ENCODE assay signal across 1 cellular context in genomic region chr14:37595809-37596595, GRCh38.
A peak's percentile ranks its signal among the peaks of the same experiment; 100 is the strongest.
TF ChIP-seq lines count a peak whose summit lies in the region.

No MANE protein-coding gene starts in this region.

TF ChIP-seq in HepG2, 621 proteins besides CTCF, POLR2A, EP300 and RAD21 (continued from another document and continues in another):
- TF ChIP-seq, protein P1, sequence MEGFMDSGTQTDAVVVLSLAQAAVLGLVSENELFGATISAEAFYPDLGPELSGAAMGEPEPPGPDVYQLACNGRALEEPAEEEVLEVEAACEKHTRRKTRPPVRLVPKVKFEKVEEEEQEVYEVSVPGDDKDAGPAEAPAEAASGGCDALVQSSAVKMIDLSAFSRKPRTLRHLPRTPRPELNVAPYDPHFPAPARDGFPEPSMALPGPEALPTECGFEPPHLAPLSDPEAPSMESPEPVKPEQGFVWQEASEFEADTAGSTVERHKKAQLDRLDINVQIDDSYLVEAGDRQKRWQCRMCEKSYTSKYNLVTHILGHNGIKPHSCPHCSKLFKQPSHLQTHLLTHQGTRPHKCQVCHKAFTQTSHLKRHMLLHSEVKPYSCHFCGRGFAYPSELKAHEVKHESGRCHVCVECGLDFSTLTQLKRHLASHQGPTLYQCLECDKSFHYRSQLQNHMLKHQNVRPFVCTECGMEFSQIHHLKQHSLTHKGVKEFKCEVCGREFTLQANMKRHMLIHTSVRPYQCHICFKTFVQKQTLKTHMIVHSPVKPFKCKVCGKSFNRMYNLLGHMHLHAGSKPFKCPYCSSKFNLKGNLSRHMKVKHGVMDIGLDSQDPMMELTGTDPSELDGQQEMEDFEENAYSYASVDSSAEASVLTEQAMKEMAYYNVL (CRISPR knock-in tag; IDR thresholded peaks at IDR 0.05; ENCODE audit: borderline replicate concordance) = no peak; the same call in 1 of the 2 replicates
- TF ChIP-seq MEF2D (CRISPR knock-in tag; IDR thresholded peaks at IDR 0.05) (peak; percentile 84; the same call in 1 of the 2 replicates), TGIF2 (CRISPR knock-in tag; IDR thresholded peaks at IDR 0.05) (peak; percentile 87; the same call in 1 of the 2 replicates), RFX5 (IDR thresholded peaks at IDR 0.05; ENCODE audit: low read depth, low read length) (peak; percentile 97), BRD4 (CRISPR knock-in tag; IDR thresholded peaks at IDR 0.05) (peak; percentile 92), ASH2L (IDR thresholded peaks at IDR 0.05; ENCODE audit: insufficient read length, low read depth, low read length) (peak; percentile 99), U2AF1 (optimal IDR thresholded peaks at IDR 0.05; ENCODE audit: low read depth, low read length) (peak; percentile 75), ZNF180 (CRISPR knock-in tag; IDR thresholded peaks at IDR 0.05; ENCODE audit: borderline replicate concordance, low read depth) (peak; percentile 94; the same call in 1 of the 2 replicates), HNF1B (CRISPR knock-in tag; IDR thresholded peaks at IDR 0.05) (peak; percentile 69; the same call in 1 of the 2 replicates), ZNF430 (CRISPR knock-in tag; IDR thresholded peaks at IDR 0.05) (peak; percentile 11; the same call in 1 of the 2 replicates), ZNF83 (CRISPR knock-in tag; IDR thresholded peaks at IDR 0.05; ENCODE audit: borderline replicate concordance) (peak; percentile 33; the same call in 1 of the 2 replicates), ZNF772 (CRISPR knock-in tag; IDR thresholded peaks at IDR 0.05) (peak; percentile 97), AGO1 (IDR thresholded peaks at IDR 0.05; ENCODE audit: low read depth, low read length, poor library complexity, severe bottlenecking) (peak; percentile 54), GABPB1 (CRISPR knock-in tag; IDR thresholded peaks at IDR 0.05) (peak; percentile 76), CREM (IDR thresholded peaks at IDR 0.05) (peak; percentile 10; the same call in 1 of the 2 replicates), CREM (CRISPR knock-in tag; IDR thresholded peaks at IDR 0.05) (no peak), ZNF605 (CRISPR knock-in tag; IDR thresholded peaks at IDR 0.05) (peak; percentile 90), CBX1 (IDR thresholded peaks at IDR 0.05; ENCODE audit: low read depth) (peak; percentile 67), ZNF562 (CRISPR knock-in tag; IDR thresholded peaks at IDR 0.05; ENCODE audit: borderline replicate concordance) (no peak), ZFY (CRISPR knock-in tag; IDR thresholded peaks at IDR 0.05) (peak; percentile 88), MAZ (IDR thresholded peaks at IDR 0.05; ENCODE audit: borderline replicate concordance, low read depth, low read length) (peak; percentile 78; the same call in 1 of the 2 replicates), MAZ (CRISPR knock-in tag; IDR thresholded peaks at IDR 0.05; ENCODE audit: low read depth) (peak; percentile 96), ZXDC (CRISPR knock-in tag; IDR thresholded peaks at IDR 0.05) (peak; percentile 67; the same call in 1 of the 2 replicates), LCORL (IDR thresholded peaks at IDR 0.05) (0 out of 2 replicates have a peak, but pooled peaks have one; percentile 40), LCORL (CRISPR knock-in tag; IDR thresholded peaks at IDR 0.05) (peak; percentile 89; the same call in 1 of the 2 replicates), JUND (CRISPR knock-in tag; IDR thresholded peaks at IDR 0.05) (0 out of 2 replicates have a peak, but pooled peaks have one; percentile 34), ZKSCAN5 (CRISPR knock-in tag; IDR thresholded peaks at IDR 0.05) (no peak; the same call in 1 of the 2 replicates), CCDC6 (CRISPR knock-in tag; IDR thresholded peaks at IDR 0.05) (peak; percentile 93; the same call in 1 of the 2 replicates), TMF1 (CRISPR knock-in tag; IDR thresholded peaks at IDR 0.05; ENCODE audit: low read depth) (no peak; the same call in 1 of the 2 replicates), ZNF510 (CRISPR knock-in tag; IDR thresholded peaks at IDR 0.05; ENCODE audit: low read depth) (peak; percentile 95), THAP9 (CRISPR knock-in tag; IDR thresholded peaks at IDR 0.05; ENCODE audit: borderline replicate concordance) (peak; percentile 95), ATF4 (CRISPR knock-in tag; IDR thresholded peaks at IDR 0.05) (no peak), NBN (conservative IDR thresholded peaks at IDR 0.05) (no peak), ZNF124 (CRISPR knock-in tag; IDR thresholded peaks at IDR 0.05) (peak; percentile 95), MIER3 (CRISPR knock-in tag; IDR thresholded peaks at IDR 0.05; ENCODE audit: borderline replicate concordance) (peak; percentile 75; the same call in 1 of the 2 replicates), IRF1 (CRISPR knock-in tag; IDR thresholded peaks at IDR 0.05; ENCODE audit: low read depth) (peak; percentile 91; the same call in 1 of the 2 replicates), ZNF256 (CRISPR knock-in tag; conservative IDR thresholded peaks at IDR 0.05) (peak; percentile 93), ATF1 (CRISPR knock-in tag; IDR thresholded peaks at IDR 0.05) (no peak), ZFP1 (CRISPR knock-in tag; IDR thresholded peaks at IDR 0.05) (peak; percentile 48; the same call in 1 of the 2 replicates), PTBP1 (IDR thresholded peaks at IDR 0.05; ENCODE audit: low read depth, low read length, poor library complexity, severe bottlenecking) (no peak), ZNF160 (CRISPR knock-in tag; IDR thresholded peaks at IDR 0.05) (peak; percentile 85)
- TF ChIP-seq, protein P2, sequence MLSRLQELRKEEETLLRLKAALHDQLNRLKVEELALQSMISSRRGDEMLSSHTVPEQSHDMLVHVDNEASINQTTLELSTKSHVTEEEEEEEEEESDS (CRISPR knock-in tag; IDR thresholded peaks at IDR 0.05; ENCODE audit: borderline replicate concordance) = peak; percentile 94; the same call in 1 of the 2 replicates
- TF ChIP-seq, protein P3, sequence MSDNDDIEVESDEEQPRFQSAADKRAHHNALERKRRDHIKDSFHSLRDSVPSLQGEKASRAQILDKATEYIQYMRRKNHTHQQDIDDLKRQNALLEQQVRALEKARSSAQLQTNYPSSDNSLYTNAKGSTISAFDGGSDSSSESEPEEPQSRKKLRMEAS (IDR thresholded peaks at IDR 0.05) = no peak
- TF ChIP-seq, protein P4, sequence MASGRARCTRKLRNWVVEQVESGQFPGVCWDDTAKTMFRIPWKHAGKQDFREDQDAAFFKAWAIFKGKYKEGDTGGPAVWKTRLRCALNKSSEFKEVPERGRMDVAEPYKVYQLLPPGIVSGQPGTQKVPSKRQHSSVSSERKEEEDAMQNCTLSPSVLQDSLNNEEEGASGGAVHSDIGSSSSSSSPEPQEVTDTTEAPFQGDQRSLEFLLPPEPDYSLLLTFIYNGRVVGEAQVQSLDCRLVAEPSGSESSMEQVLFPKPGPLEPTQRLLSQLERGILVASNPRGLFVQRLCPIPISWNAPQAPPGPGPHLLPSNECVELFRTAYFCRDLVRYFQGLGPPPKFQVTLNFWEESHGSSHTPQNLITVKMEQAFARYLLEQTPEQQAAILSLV (CRISPR knock-in tag; IDR thresholded peaks at IDR 0.05; ENCODE audit: borderline replicate concordance) = peak; percentile 81; the same call in 1 of the 2 replicates
- TF ChIP-seq, protein P5, sequence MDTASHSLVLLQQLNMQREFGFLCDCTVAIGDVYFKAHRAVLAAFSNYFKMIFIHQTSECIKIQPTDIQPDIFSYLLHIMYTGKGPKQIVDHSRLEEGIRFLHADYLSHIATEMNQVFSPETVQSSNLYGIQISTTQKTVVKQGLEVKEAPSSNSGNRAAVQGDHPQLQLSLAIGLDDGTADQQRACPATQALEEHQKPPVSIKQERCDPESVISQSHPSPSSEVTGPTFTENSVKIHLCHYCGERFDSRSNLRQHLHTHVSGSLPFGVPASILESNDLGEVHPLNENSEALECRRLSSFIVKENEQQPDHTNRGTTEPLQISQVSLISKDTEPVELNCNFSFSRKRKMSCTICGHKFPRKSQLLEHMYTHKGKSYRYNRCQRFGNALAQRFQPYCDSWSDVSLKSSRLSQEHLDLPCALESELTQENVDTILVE (CRISPR knock-in tag; IDR thresholded peaks at IDR 0.05) = peak; percentile 55; the same call in 1 of the 2 replicates
- TF ChIP-seq, protein P6, sequence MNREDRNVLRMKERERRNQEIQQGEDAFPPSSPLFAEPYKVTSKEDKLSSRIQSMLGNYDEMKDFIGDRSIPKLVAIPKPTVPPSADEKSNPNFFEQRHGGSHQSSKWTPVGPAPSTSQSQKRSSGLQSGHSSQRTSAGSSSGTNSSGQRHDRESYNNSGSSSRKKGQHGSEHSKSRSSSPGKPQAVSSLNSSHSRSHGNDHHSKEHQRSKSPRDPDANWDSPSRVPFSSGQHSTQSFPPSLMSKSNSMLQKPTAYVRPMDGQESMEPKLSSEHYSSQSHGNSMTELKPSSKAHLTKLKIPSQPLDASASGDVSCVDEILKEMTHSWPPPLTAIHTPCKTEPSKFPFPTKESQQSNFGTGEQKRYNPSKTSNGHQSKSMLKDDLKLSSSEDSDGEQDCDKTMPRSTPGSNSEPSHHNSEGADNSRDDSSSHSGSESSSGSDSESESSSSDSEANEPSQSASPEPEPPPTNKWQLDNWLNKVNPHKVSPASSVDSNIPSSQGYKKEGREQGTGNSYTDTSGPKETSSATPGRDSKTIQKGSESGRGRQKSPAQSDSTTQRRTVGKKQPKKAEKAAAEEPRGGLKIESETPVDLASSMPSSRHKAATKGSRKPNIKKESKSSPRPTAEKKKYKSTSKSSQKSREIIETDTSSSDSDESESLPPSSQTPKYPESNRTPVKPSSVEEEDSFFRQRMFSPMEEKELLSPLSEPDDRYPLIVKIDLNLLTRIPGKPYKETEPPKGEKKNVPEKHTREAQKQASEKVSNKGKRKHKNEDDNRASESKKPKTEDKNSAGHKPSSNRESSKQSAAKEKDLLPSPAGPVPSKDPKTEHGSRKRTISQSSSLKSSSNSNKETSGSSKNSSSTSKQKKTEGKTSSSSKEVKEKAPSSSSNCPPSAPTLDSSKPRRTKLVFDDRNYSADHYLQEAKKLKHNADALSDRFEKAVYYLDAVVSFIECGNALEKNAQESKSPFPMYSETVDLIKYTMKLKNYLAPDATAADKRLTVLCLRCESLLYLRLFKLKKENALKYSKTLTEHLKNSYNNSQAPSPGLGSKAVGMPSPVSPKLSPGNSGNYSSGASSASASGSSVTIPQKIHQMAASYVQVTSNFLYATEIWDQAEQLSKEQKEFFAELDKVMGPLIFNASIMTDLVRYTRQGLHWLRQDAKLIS (CRISPR knock-in tag; IDR thresholded peaks at IDR 0.05) = no peak
